In the genomic region with DNA sequence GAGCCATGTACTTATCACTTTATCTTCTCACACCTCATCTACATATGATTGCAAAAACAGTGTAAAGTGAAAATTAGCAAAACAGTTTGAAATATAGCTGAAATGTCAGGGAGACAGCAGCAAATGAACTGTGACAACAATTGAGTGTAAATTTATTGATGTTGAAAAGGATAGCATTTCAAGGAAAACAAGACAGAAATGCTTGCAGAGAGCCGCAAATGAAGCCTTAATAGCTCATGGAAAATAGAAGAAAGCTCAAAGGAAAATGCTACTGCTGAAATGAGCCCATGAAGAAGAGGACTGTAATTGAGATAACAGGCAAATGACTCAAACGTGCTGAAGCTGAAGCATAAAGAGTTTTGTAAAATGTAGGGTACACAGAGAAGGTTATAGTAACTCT, we compare ENCODE assay signal across 23 cellular contexts.
DNase-seq lines count a peak whose midpoint lies in the region; TF ChIP-seq lines count a peak whose summit lies in the region.
"Had no signal": no experiment of that assay in that cellular context is flagged by ENCODE, and none has a peak within 500 bp of the region (broad histone marks: within the 10 kb centered on the region; RNA-seq: fewer than 3 reads in every experiment).

No MANE protein-coding gene starts in this region.

- peak; percentile 57 for TF ChIP-seq EP300 in neural cell (conservative IDR thresholded peaks at IDR 0.05; ENCODE audit: poor library complexity, severe bottlenecking)

- H2BK120ac ChIP-seq in mesendoderm (ENCODE audit: low read depth, low read length), result no peak overlapping the region

- H3K9me3 Mint-ChIP-seq in chondrocyte (ENCODE audit: low read depth), result peaks cover 3% of the 10 kb centered on the region

- H2BK5ac ChIP-seq in mesendoderm (ENCODE audit: low read length), result no peak overlapping the region

- no peak overlapping the region for H2BK15ac ChIP-seq in mesendoderm (replicated peaks; ENCODE audit: low read depth)

- H3K9ac ChIP-seq in mesendoderm (ENCODE audit: low read length), result no peak overlapping the region
- no peak overlapping the region for H3K9ac ChIP-seq in neural cell (ENCODE audit: low read length)
- H3K9ac ChIP-seq: BLaER1 treated with 17β-estradiol and CSF1 and Interleukin-3, amounts not matched to agents 10 nM and 100 nM had no signal

- peak overlapping the region; percentile 0 for H3K4me3 Mint-ChIP-seq in chondrocyte (ENCODE audit: unreplicated experiment)
- H3K4me3 Mint-ChIP-seq: B cell; CD4-positive, alpha-beta T cell; CD8-positive, alpha-beta T cell had no signal

- H2AFZ ChIP-seq in neural cell (ENCODE audit: low read depth, low read length), result no peak overlapping the region

- H3K4me3 ChIP-seq in mesendoderm (ENCODE audit: low read length), result no peak overlapping the region
- H3K4me3 ChIP-seq in neural cell (ENCODE audit: low read length), result no peak overlapping the region
- H3K4me3 ChIP-seq: BLaER1 treated with 17β-estradiol and CSF1 and Interleukin-3, amounts not matched to agents 10 nM and 100 nM; GM12878 had no signal

- H3K18ac ChIP-seq in mesendoderm (ENCODE audit: low read length), result no peak overlapping the region

- H3K27ac ChIP-seq in mesendoderm (ENCODE audit: low read depth, low read length) (no peak overlapping the region), neural cell (ENCODE audit: low read length) (no peak overlapping the region)
- H3K27ac ChIP-seq: BLaER1 treated with 17β-estradiol and CSF1 and Interleukin-3, amounts not matched to agents 10 nM and 100 nM; C4-2B had no signal

- H3K36me3 ChIP-seq in mesendoderm (ENCODE audit: control insufficient read depth, insufficient read depth, low read length), result no peaks in the 10 kb centered on the region
- H3K36me3 ChIP-seq in neural cell (ENCODE audit: insufficient read depth, low read length), result no peaks in the 10 kb centered on the region
- H3K36me3 ChIP-seq: BLaER1 treated with 17β-estradiol and CSF1 and Interleukin-3, amounts not matched to agents 10 nM and 100 nM had no signal

- no CpG with 5 or more reads among the region's 2 CpGs for WGBS in mesendoderm (ENCODE audit: extremely low coverage, insufficient coverage, low lambda C conversion rate)

- H3K9me3 ChIP-seq in neural cell (ENCODE audit: low read length), result no peaks in the 10 kb centered on the region
- H3K9me3 ChIP-seq: BLaER1 treated with 17β-estradiol and CSF1 and Interleukin-3, amounts not matched to agents 10 nM and 100 nM; Caco-2 had no signal

- no peaks in the 10 kb centered on the region for H3K79me2 ChIP-seq in mesendoderm (ENCODE audit: control insufficient read depth, insufficient read depth, low read length)
- no peaks in the 10 kb centered on the region for H3K79me2 ChIP-seq in neural cell (replicated peaks; ENCODE audit: insufficient read depth, low read length)

- H4K20me1 ChIP-seq in neural cell (ENCODE audit: insufficient read depth), result no peaks in the 10 kb centered on the region
- H4K20me1 ChIP-seq: BLaER1 treated with 17β-estradiol and CSF1 and Interleukin-3, amounts not matched to agents 10 nM and 100 nM had no signal

- H2AK5ac ChIP-seq in mesendoderm (ENCODE audit: low read length), result no peak overlapping the region

- no peak overlapping the region for H3K56ac ChIP-seq in mesendoderm (ENCODE audit: low read length)

- H3K27me3 ChIP-seq in mesendoderm (ENCODE audit: insufficient read depth, low read length, poor library complexity) (no peaks in the 10 kb centered on the region), neural cell (ENCODE audit: insufficient read depth, low read depth, low read length) (no peaks in the 10 kb centered on the region)
- H3K27me3 ChIP-seq: BLaER1 treated with 17β-estradiol and CSF1 and Interleukin-3, amounts not matched to agents 10 nM and 100 nM had no signal

- intact Hi-C loops in posterior vena cava (cut with DNase I), result no loop called here

- H3K9me2 ChIP-seq in neural cell (ENCODE audit: insufficient read depth, low read length), result no peaks in the 10 kb centered on the region

- no peaks in the 10 kb centered on the region for H3K36me3 Mint-ChIP-seq in chondrocyte (ENCODE audit: low read depth)
- H3K36me3 Mint-ChIP-seq: CD8-positive, alpha-beta T cell had no signal

- TF ChIP-seq CTCF in chondrocyte (IDR thresholded peaks at IDR 0.05) (no peak), neural cell (IDR thresholded peaks at IDR 0.05; ENCODE audit: poor library complexity, severe bottlenecking) (no peak)

- H3K4me2 ChIP-seq in mesendoderm (ENCODE audit: low read length) (no peak overlapping the region), neural cell (ENCODE audit: low read length) (no peak overlapping the region)
- H3K4me2 ChIP-seq: BLaER1 treated with 17β-estradiol and CSF1 and Interleukin-3, amounts not matched to agents 10 nM and 100 nM had no signal

- H4K8ac ChIP-seq in mesendoderm (ENCODE audit: low read depth, low read length), result no peak overlapping the region

- H4K5ac ChIP-seq in mesendoderm (ENCODE audit: low read length), result no peak overlapping the region

- peak overlapping the region; percentile 74 for H3K27ac Mint-ChIP-seq in chondrocyte (ENCODE audit: unreplicated experiment)
- H3K27ac Mint-ChIP-seq: B cell; CD4-positive, alpha-beta T cell; CD8-positive, alpha-beta T cell had no signal

- no peak overlapping the region for H3K4ac ChIP-seq in mesendoderm (ENCODE audit: low read depth, low read length)

- H3F3A ChIP-seq in neural cell (ENCODE audit: insufficient read depth, low read length, poor library complexity, severe bottlenecking), result no peaks in the 10 kb centered on the region

- DNase-seq in chondrocyte (ENCODE audit: low spot score), result no peak
- DNase-seq in mesendoderm, result peak; percentile 64
- DNase-seq in LoVo (ENCODE audit: low spot score), result no peak
- DNase-seq in posterior vena cava (ENCODE audit: low spot score), result no peak
- no peak for DNase-seq in foreskin melanocyte
- DNase-seq in AG08396 (ENCODE audit: low spot score), result no peak
- DNase-seq: 8988T; ACHN; AML-193; Caco-2; Calu3; CD4-positive, alpha-beta T cell; CD8-positive, alpha-beta T cell; DMS53; DMS79; DND-41; EL; GDM1 had no signal

- no peaks in the 10 kb centered on the region for H3K27me3 Mint-ChIP-seq in chondrocyte (ENCODE audit: low read depth)
- H3K27me3 Mint-ChIP-seq: B cell; CD4-positive, alpha-beta T cell had no signal

- peaks cover 2% of the 10 kb centered on the region for H3K4me1 ChIP-seq in mesendoderm (ENCODE audit: control insufficient read depth, low read depth, low read length)
- H3K4me1 ChIP-seq: BLaER1 treated with 17β-estradiol and CSF1 and Interleukin-3, amounts not matched to agents 10 nM and 100 nM; Caco-2 had no signal

- no peak for TF ChIP-seq RAD21 in neural cell (conservative IDR thresholded peaks at IDR 0.05)

- H3K4me1 Mint-ChIP-seq in chondrocyte (ENCODE audit: low read depth), result peaks cover 32% of the 10 kb centered on the region
- H3K4me1 Mint-ChIP-seq: B cell had no signal

- H3K79me1 ChIP-seq in mesendoderm (ENCODE audit: low read length), result no peaks in the 10 kb centered on the region

- no peak overlapping the region for H3K23ac ChIP-seq in mesendoderm (ENCODE audit: low read length)

TF ChIP-seq in neural cell, 6 proteins besides CTCF, POLR2A, EP300 and RAD21:
- peak; percentile 26 for TF ChIP-seq POLR2AphosphoS5 (IDR thresholded peaks at IDR 0.05)
- no peak for TF ChIP-seq SMC3 (conservative IDR thresholded peaks at IDR 0.05; ENCODE audit: poor library complexity)
